ENCODE assay signal across 25 cellular contexts in the genomic region with DNA sequence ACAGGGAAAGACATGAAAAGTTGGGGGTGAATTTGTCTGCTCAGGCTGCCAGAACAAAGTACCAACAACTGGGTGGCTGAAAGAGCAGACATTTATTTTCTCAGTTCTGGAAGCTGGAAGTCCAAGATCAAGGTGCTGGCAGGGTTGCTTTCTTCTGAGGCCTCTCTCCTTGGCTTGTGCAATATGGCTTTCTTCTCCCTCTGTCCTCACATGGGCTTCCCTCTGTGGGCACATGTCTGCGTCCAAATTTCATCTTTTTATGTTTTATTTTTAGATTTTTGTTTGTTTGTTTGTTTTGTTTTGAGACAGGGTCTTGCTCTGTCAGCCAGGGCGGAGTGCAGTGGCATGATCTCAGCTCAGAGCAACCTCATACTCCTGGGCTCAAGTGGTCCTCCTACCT.
"Had no signal": no experiment of that assay in that cellular context is flagged by ENCODE, and none has a peak within 500 bp of the region (broad histone marks: within the 10 kb centered on the region; RNA-seq: fewer than 3 reads in every experiment).

No MANE protein-coding gene starts in this region.

- H3K27me3 ChIP-seq: colonic mucosa, gastrocnemius medialis, heart right ventricle, left lung had no signal

- H3K36me3 ChIP-seq: colonic mucosa, esophagus squamous epithelium, gastrocnemius medialis, heart right ventricle, left lung, lower lobe of right lung had no signal

- DNase-seq: colonic mucosa; cortex of kidney; effector CD8-positive, alpha-beta T cell; effector memory CD8-positive, alpha-beta T cell; erythroblast; esophagus squamous epithelium; foreskin fibroblast; foreskin melanocyte; gastrocnemius medialis; glutamatergic neuron; head of caudate nucleus; heart right ventricle; hippocampal formation; left cardiac atrium; left lung; left ventricle myocardium superior; lower lobe of right lung; mesenchymal stem cell; mucosa of descending colon; naive B cell had no signal

- H3K9me3 ChIP-seq: colonic mucosa, esophagus squamous epithelium, gastrocnemius medialis, heart right ventricle, left lung, lower lobe of right lung, mucosa of descending colon had no signal

- ATAC-seq: effector memory CD8-positive, alpha-beta T cell; esophagus mucosa; gastrocnemius medialis; heart right ventricle; left cardiac atrium; left lung; left ventricle myocardium superior; lower lobe of right lung had no signal

- H3K27ac ChIP-seq: colonic mucosa, epithelial cell of prostate, esophagus squamous epithelium, gastrocnemius medialis, heart right ventricle, left lung, lower lobe of right lung had no signal

- H3K4me3 ChIP-seq: colonic mucosa, esophagus squamous epithelium, gastrocnemius medialis, heart right ventricle, left lung, lower lobe of right lung, mucosa of descending colon had no signal

- FAIRE-seq: endometrium, islet of Langerhans, keratinocyte had no signal

- H3K4me1 ChIP-seq: colonic mucosa, gastrocnemius medialis, lower lobe of right lung had no signal
